8 cellular contexts compared by ENCODE assay signal in genomic region chr7:74449809-74450397, GRCh38. TPM values are rescaled to one million over a fixed set of nuclear protein-coding genes. Genes with fewer than 3 reads are reported as not detected.
A peak's percentile ranks its signal among the peaks of the same experiment; 100 is the strongest.
DNase-seq lines count a peak whose midpoint lies in the region; ATAC-seq and TF ChIP-seq lines count a peak whose summit lies in the region.

No MANE protein-coding gene starts in this region.

- peaks cover 16% of the 10 kb centered on the region for H3K4me1 Mint-ChIP-seq in brain

- peaks cover 0 to 3% (median 0%) of the 10 kb centered on the region in 5 experiments for H3K9me3 Mint-ChIP-seq in brain

- H3K27ac Mint-ChIP-seq in brain, result peak overlapping the region in 2 of 5 experiments; percentile 3 to 50

- peak overlapping the region in 1 of 5 experiments; percentile 40 for H3K4me3 Mint-ChIP-seq in brain

- no peaks in the 10 kb centered on the region for H3K36me3 Mint-ChIP-seq in brain

- DNase-seq in G401 (ENCODE audit: low spot score) (peak; percentile 43), LNCaP clone FGC (ENCODE audit: low read depth) (no peak), UCSD-AML1 (lab: John Stamatoyannopoulos, UW; ENCODE audit: unreplicated experiment) (peak; percentile 18), islet precursor cell (peak; percentile 80)
- DNase-seq in stimulated activated CD4-positive, alpha-beta T cell treated with anti-CD3 and anti-CD28 coated beads, Interleukin-4, amount 100 ng/mL, for 1 hour, result peak; percentile 53

- TF ChIP-seq CTCF in LNCaP clone FGC (IDR thresholded peaks at IDR 0.05; ENCODE audit: control insufficient read depth, extremely low read depth, insufficient read depth), result peak; percentile 69
- TF ChIP-seq CTCF in brain (conservative IDR thresholded peaks at IDR 0.05), result peak; percentile 43 to 71

- H3K27me3 Mint-ChIP-seq in brain, result no peaks in the 10 kb centered on the region

- in situ Hi-C loops in G401 (cut with HindIII; ENCODE audit: low sequenced_read_pairs), result no loop called here

- no peak for ATAC-seq in HG03354 (IDR thresholded peaks at IDR 0.05; ENCODE audit: poor library complexity, severe bottlenecking, unreplicated experiment)
- ATAC-seq in HG02981 (IDR thresholded peaks at IDR 0.05; ENCODE audit: unreplicated experiment), result no peak

- no peak overlapping the region for H3K4me3 ChIP-seq in LNCaP clone FGC (ENCODE audit: low read depth, low read length)

RNA-seq across cellular contexts. Expression of gene GTF2IRD1, which starts 3.8 kb away (rescaled TPM):
- 19.4 and 28.3 TPM in 2 replicates for total RNA-seq in G401 (2014; rRNA removed; shearing (Covaris generic))
- polyA plus RNA-seq in brain (ENCODE audit: insufficient read depth, low read depth, low replicate concordance), result 33.6 TPM
